In the genomic region with DNA sequence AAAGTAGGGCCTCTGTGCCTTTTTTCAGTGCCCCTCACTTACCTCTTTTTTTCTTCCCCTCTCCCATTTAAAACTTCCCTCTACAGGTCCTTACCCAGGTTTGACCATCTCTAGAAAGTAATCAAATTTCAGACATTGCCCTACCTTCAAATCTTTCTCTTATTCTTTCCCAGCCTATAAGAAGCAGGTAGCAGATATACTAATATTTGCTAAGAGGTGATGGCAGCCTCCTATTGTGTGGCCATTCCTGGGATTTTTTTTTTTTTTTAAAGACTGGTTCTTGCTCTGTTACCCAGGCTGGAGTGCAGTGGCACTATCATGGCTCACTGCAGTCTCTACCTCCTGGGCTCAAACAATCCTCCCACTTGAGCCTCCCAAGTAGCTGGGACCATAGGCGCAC, we compare ENCODE assay signal across 16 cellular contexts.
A peak's percentile ranks its signal among the peaks of the same experiment; 100 is the strongest.
DNase-seq lines count a peak whose midpoint lies in the region; ATAC-seq, FAIRE-seq and TF ChIP-seq lines count a peak whose summit lies in the region.
"Had no signal": no experiment of that assay in that cellular context is flagged by ENCODE, and none has a peak within 500 bp of the region (broad histone marks: within the 10 kb centered on the region; RNA-seq: fewer than 3 reads in every experiment).

No MANE protein-coding gene starts in this region.

- H3K9me3 Mint-ChIP-seq in activated T-cell treated with anti-CD3 and anti-CD28 coated beads, Interleukin-2, amount 50 U/mL, for 4 hours: no peaks in the 10 kb centered on the region

- TF ChIP-seq EP300 in GM12878 (IDR thresholded peaks at IDR 0.05; ENCODE audit: borderline replicate concordance in 1 of 2, control insufficient read depth in 1 of 2, low read depth in 2 of 2, low read length in 2 of 2): no peak

- H3K27me3 ChIP-seq in HUES48 (ENCODE audit: control insufficient read depth, insufficient read depth, low read length): no peaks in the 10 kb centered on the region
- no peaks in the 10 kb centered on the region for H3K27me3 ChIP-seq in GM12878 (replicated peaks in 1 of 2; ENCODE audit: control insufficient read depth in 2 of 2, insufficient read depth in 2 of 2, low read length in 1 of 2)
- no peaks in the 10 kb centered on the region for H3K27me3 ChIP-seq in left lung
- H3K27me3 ChIP-seq: testis had no signal

- no peak for TF ChIP-seq RAD21 in GM12878 (IDR thresholded peaks at IDR 0.05; ENCODE audit: insufficient read depth, low read depth, low read length)

- H3K4me2 ChIP-seq in GM12878 (ENCODE audit: control insufficient read depth, insufficient read depth): no peak overlapping the region

- no peak overlapping the region for H3K4me3 Mint-ChIP-seq in activated T-cell treated with anti-CD3 and anti-CD28 coated beads, Interleukin-2, amount 50 U/mL, for 4 hours

- TF ChIP-seq POLR2A in GM12878 (IDR thresholded peaks at IDR 0.05; ENCODE audit: low read depth, low read length): no peak

- no peak overlapping the region for H3K9ac ChIP-seq in HUES48 (ENCODE audit: low read depth, low read length)
- H3K9ac ChIP-seq in GM12878 (ENCODE audit: control insufficient read depth, insufficient read depth, low read length): no peak overlapping the region

- FAIRE-seq in GM12878 (lab: Jason Lieb, UNC): no peak
- FAIRE-seq: HTR-8/SVneo had no signal

- SMC1A ChIA-PET in GM12878 (lab: Charles Lee; ENCODE audit: uncharacterized antibody, unreplicated experiment): interaction anchor here (0.6 to 1.5 kb wide), 2 partner anchors 22 to 119 kb away, joined by 3 to 5 read pairs; no protein-coding TSS in a partner anchor

- H3K36me3 ChIP-seq in HUES48 (ENCODE audit: control insufficient read depth, insufficient read depth, low read length) (no peaks in the 10 kb centered on the region), GM12878 (ENCODE audit: control insufficient read depth in 2 of 2, insufficient read depth in 2 of 2, low read length in 1 of 2) (no peaks in the 10 kb centered on the region), left lung (no peaks in the 10 kb centered on the region), urinary bladder (ENCODE audit: insufficient read depth) (no peaks in the 10 kb centered on the region)

- 100% methylated on average over 1 of the region's 1 CpG for WGBS in GM12878 (ENCODE audit: insufficient coverage, insufficient replicate concordance, low lambda C conversion rate, missing lambda C conversion rate)
- WGBS in urinary bladder: 98% methylated on average over 1 of the region's 1 CpG

- in situ Hi-C loops in GM12878 (cut with MboI): no loop called here

- no peak for DNase-seq in GM12878 (ENCODE audit: low read depth, low spot score)
- DNase-seq in left lung: no peak
- no peak for DNase-seq in SW 1271 (lab: John Stamatoyannopoulos, UW)
- no peak for DNase-seq in activated T-cell treated with anti-CD3 and anti-CD28 coated beads, Interleukin-2, amount 50 U/mL, for 4 hours
- DNase-seq in SW480 (ENCODE audit: low spot score): no peak
- DNase-seq: activated effector memory CD4-positive, alpha-beta T cell treated with anti-CD3 and anti-CD28 coated beads, Interleukin-2, amount 50 U/mL, for 16 hours; amygdala; cerebellar nuclear complex; NCI-H187 treated with DMSO at 0.1 percent for 48 hours; NCI-H524; testis had no signal

- BruUV-seq in GM12878 (replicated peaks; lab: Mats Ljungman, UMichigan): no TSS peak

- H3K27me3 Mint-ChIP-seq in activated T-cell treated with anti-CD3 and anti-CD28 coated beads, Interleukin-2, amount 50 U/mL, for 4 hours (ENCODE audit: low read depth): no peaks in the 10 kb centered on the region

- POLR2A ChIA-PET in GM12878 (lab: Charles Lee): interaction anchor here (0.5 to 0.6 kb wide), 2 partner anchors 16 to 217 kb away, joined by 3 to 6 read pairs; no protein-coding TSS in a partner anchor

- H3K36me3 Mint-ChIP-seq in activated T-cell treated with anti-CD3 and anti-CD28 coated beads, Interleukin-2, amount 50 U/mL, for 4 hours (ENCODE audit: insufficient read depth): peaks cover 32% of the 10 kb centered on the region

- no peak for TF ChIP-seq CTCF in GM12878 (IDR thresholded peaks at IDR 0.05 in 2 of 3, conservative IDR thresholded peaks at IDR 0.05 in 1 of 3; ENCODE audit: control insufficient read depth in 2 of 3, extremely low read depth in 1 of 3, insufficient read depth in 1 of 3, low read depth in 3 of 3, low read length in 3 of 3)
- no peak for TF ChIP-seq CTCF in left lung (IDR thresholded peaks at IDR 0.05)

- intact Hi-C loops in GM12878 (cut with micrococcal nuclease; ENCODE audit: unreplicated experiment) (loop anchor here (2.0 kb wide), 1 partner anchor 130 kb away; no protein-coding TSS in a partner anchor), left lung (cut with DNase I) (no loop called here)

- H4K20me1 ChIP-seq in GM12878 (ENCODE audit: control insufficient read depth, insufficient read depth): no peaks in the 10 kb centered on the region

- H3K79me2 ChIP-seq in GM12878 (ENCODE audit: control insufficient read depth, insufficient read depth, low read length): no peaks in the 10 kb centered on the region

- peaks cover 41% of the 10 kb centered on the region for H3K4me1 ChIP-seq in HUES48 (ENCODE audit: control insufficient read depth, insufficient read depth, low read length)
- H3K4me1 ChIP-seq in GM12878 (ENCODE audit: control insufficient read depth, insufficient read depth, low read length): peaks cover 2% of the 10 kb centered on the region; the same call in 1 of the 2 replicates
- peaks cover 0 to 4% of the 10 kb centered on the region in 2 donors for H3K4me1 ChIP-seq in left lung
- H3K4me1 ChIP-seq in urinary bladder (ENCODE audit: insufficient read depth): no peaks in the 10 kb centered on the region

- RAD21 ChIA-PET in GM12878 (lab: Charles Lee; ENCODE audit: unreplicated experiment): no interaction called here

- H3K4me1 Mint-ChIP-seq in activated T-cell treated with anti-CD3 and anti-CD28 coated beads, Interleukin-2, amount 50 U/mL, for 4 hours (ENCODE audit: low read depth): no peaks in the 10 kb centered on the region

- ATAC-seq in GM12878 (peak; percentile 27), left lung (peak; percentile 41)
- no peak for ATAC-seq in activated T-cell treated with anti-CD3 and anti-CD28 coated beads, Interleukin-2, amount 50 U/mL, for 4 hours

- no peak overlapping the region for H2AFZ ChIP-seq in GM12878 (ENCODE audit: control insufficient read depth, low read depth, low read length)

- CTCF ChIA-PET in GM12878 (lab: Yijun Ruan, JAX): interaction anchor here (0.5 to 2.4 kb wide), 5 partner anchors 119 to 580 kb away, joined by 3 to 11 read pairs (median 3); no protein-coding TSS in a partner anchor

- H3K27ac ChIP-seq in HUES48 (ENCODE audit: low read depth, low read length): peak overlapping the region; percentile 85
- no peak overlapping the region for H3K27ac ChIP-seq in GM12878 (ENCODE audit: control insufficient read depth, insufficient read depth)
- peak overlapping the region; percentile 24 to 26 for H3K27ac ChIP-seq in left lung
- peak overlapping the region; percentile 38 for H3K27ac ChIP-seq in urinary bladder (ENCODE audit: low read depth)
- H3K27ac ChIP-seq: C4-2B, testis had no signal

- H3K4me3 ChIP-seq in HUES48 (ENCODE audit: low read depth, low read length): no peak overlapping the region
- H3K4me3 ChIP-seq in GM12878: no peak overlapping the region
- H3K4me3 ChIP-seq in left lung: no peak overlapping the region
- no peak overlapping the region for H3K4me3 ChIP-seq in urinary bladder (ENCODE audit: low read depth, low read length)
- H3K4me3 ChIP-seq: skin epidermis, testis had no signal

- H3K9me3 ChIP-seq in HUES48 (ENCODE audit: control insufficient read depth, insufficient read depth, low read length) (no peaks in the 10 kb centered on the region), GM12878 (replicated peaks; ENCODE audit: control insufficient read depth, insufficient read depth, low read length) (no peaks in the 10 kb centered on the region), left lung (no peaks in the 10 kb centered on the region)
- H3K9me3 ChIP-seq: testis had no signal

TF ChIP-seq in GM12878, 131 proteins besides CTCF, POLR2A, EP300 and RAD21:
- no peak for TF ChIP-seq STAT1 (conservative IDR thresholded peaks at IDR 0.05)
- TF ChIP-seq ZNF384 (IDR thresholded peaks at IDR 0.05; ENCODE audit: borderline replicate concordance, low read depth, low read length): no peak
- no peak for TF ChIP-seq BHLHE40 (IDR thresholded peaks at IDR 0.05; ENCODE audit: borderline replicate concordance in 1 of 2, low read depth in 2 of 2, low read length in 1 of 2)
- no peak for TF ChIP-seq EZH2 (IDR thresholded peaks at IDR 0.05; ENCODE audit: borderline replicate concordance, control insufficient read depth, low read depth, low read length)
- TF ChIP-seq FOXM1 (IDR thresholded peaks at IDR 0.05; ENCODE audit: low read depth, low read length): no peak
- TF ChIP-seq, protein P1, sequence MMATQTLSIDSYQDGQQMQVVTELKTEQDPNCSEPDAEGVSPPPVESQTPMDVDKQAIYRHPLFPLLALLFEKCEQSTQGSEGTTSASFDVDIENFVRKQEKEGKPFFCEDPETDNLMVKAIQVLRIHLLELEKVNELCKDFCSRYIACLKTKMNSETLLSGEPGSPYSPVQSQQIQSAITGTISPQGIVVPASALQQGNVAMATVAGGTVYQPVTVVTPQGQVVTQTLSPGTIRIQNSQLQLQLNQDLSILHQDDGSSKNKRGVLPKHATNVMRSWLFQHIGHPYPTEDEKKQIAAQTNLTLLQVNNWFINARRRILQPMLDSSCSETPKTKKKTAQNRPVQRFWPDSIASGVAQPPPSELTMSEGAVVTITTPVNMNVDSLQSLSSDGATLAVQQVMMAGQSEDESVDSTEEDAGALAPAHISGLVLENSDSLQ (IDR thresholded peaks at IDR 0.05): no peak
- TF ChIP-seq POLR2AphosphoS2 (IDR thresholded peaks at IDR 0.05; ENCODE audit: low read depth, low read length): no peak
- no peak for TF ChIP-seq PML (IDR thresholded peaks at IDR 0.05; ENCODE audit: low read length)
TF ChIP-seq in GM12878: peak in this region for 0.

Comparison
In these comparisons a context has a peak if more than half of its experiments do, and no peak if none do; other contexts are left out.
1. ATAC-seq: peak in GM12878 (single experiment) and left lung (single experiment); none in activated T-cell treated with anti-CD3 and anti-CD28 coated beads, Interleukin-2, amount 50 U/mL, for 4 hours (0 of 2).